ENCODE assay signal across 8 cellular contexts in genomic region chr17:43360739-43361498, GRCh38. TPM values are rescaled to one million over a fixed set of nuclear protein-coding genes. Genes with fewer than 3 reads are reported as not detected.
DNase-seq lines count a peak whose midpoint lies in the region; ATAC-seq, FAIRE-seq and TF ChIP-seq lines count a peak whose summit lies in the region.

No MANE protein-coding gene starts in this region.

- H3K36me3 Mint-ChIP-seq in T-helper 2 cell treated with Interferon-gamma antibody and Interleukin-4, amounts not matched to agents 5 μg/mL and 100 μg/mL, for 36 hours (ENCODE audit: low read depth), result peaks cover 3% of the 10 kb centered on the region
- H3K36me3 Mint-ChIP-seq in astrocyte (ENCODE audit: low read depth, unreplicated experiment), result peaks cover 3% of the 10 kb centered on the region

- ATAC-seq in HG02798 (IDR thresholded peaks at IDR 0.05; ENCODE audit: poor library complexity, unreplicated experiment), result peak; percentile 79

- H3K4me1 Mint-ChIP-seq in T-helper 2 cell treated with Interferon-gamma antibody and Interleukin-4, amounts not matched to agents 5 μg/mL and 100 μg/mL, for 36 hours (ENCODE audit: low read depth), result peaks cover 23% of the 10 kb centered on the region
- H3K4me1 Mint-ChIP-seq in astrocyte (ENCODE audit: low read depth, unreplicated experiment), result peaks cover 6% of the 10 kb centered on the region

- H3K27ac Mint-ChIP-seq in T-helper 2 cell treated with Interferon-gamma antibody and Interleukin-4, amounts not matched to agents 5 μg/mL and 100 μg/mL, for 36 hours, result peak overlapping the region; percentile 99
- H3K27ac Mint-ChIP-seq in astrocyte (ENCODE audit: unreplicated experiment), result no peak overlapping the region

- peaks cover 22% of the 10 kb centered on the region for H3K4me1 ChIP-seq in astrocyte (ENCODE audit: insufficient read depth, low read length)

- H3K27me3 ChIP-seq in astrocyte (ENCODE audit: insufficient read depth, low read length), result no peaks in the 10 kb centered on the region

- peaks cover 25% of the 10 kb centered on the region for H3K79me2 ChIP-seq in astrocyte (ENCODE audit: insufficient read depth, low read length)

- TF ChIP-seq CTCF in GM10248 (IDR thresholded peaks at IDR 0.05; ENCODE audit: control extremely low read depth, extremely low read depth, low read depth, missing control alignments) (no peak), astrocyte (IDR thresholded peaks at IDR 0.05; ENCODE audit: insufficient read depth, low read depth, low read length) (no peak), D721Med (IDR thresholded peaks at IDR 0.05; ENCODE audit: insufficient read depth, missing control alignments) (no peak)

- H3K4me3 Mint-ChIP-seq in T-helper 2 cell treated with Interferon-gamma antibody and Interleukin-4, amounts not matched to agents 5 μg/mL and 100 μg/mL, for 36 hours, result peak overlapping the region; percentile 87
- no peak overlapping the region for H3K4me3 Mint-ChIP-seq in astrocyte (ENCODE audit: unreplicated experiment)

- H4K20me1 ChIP-seq in astrocyte (ENCODE audit: insufficient read depth, low read length), result peaks cover 14% of the 10 kb centered on the region

- peak overlapping the region; percentile 59 for H3K4me3 ChIP-seq in astrocyte (ENCODE audit: insufficient read depth, low read depth, low read length)

- FAIRE-seq in astrocyte (lab: Jason Lieb, UNC) (no peak), D721Med (lab: Jason Lieb, UNC) (no peak)

- peak overlapping the region; percentile 85 for H3K4me2 ChIP-seq in astrocyte (ENCODE audit: low read length)

- DNase-seq in GM10248 (ENCODE audit: extremely low spot score) (peak; percentile 84), NCI-H146 treated with DMSO at 0.1 percent for 48 hours (lab: John Stamatoyannopoulos, UW; ENCODE audit: unreplicated experiment) (peak; percentile 94), astrocyte (ENCODE audit: low read depth) (peak; percentile 98), hippocampal formation (lab: John Stamatoyannopoulos, UW) (peak; percentile 61 to 99), renal cortical epithelial cell (ENCODE audit: low read depth) (peak; percentile 98), D721Med (ENCODE audit: insufficient read length, low spot score) (no peak)
- DNase-seq in T-helper 2 cell treated with Interferon-gamma antibody and Interleukin-4, amounts not matched to agents 5 μg/mL and 100 μg/mL, for 36 hours (ENCODE audit: low spot score), result peak; percentile 91

- CTCF ChIA-PET in GM10248 (lab: Yijun Ruan, JAX), result interaction anchor here (0.9 to 4.4 kb wide), 6 partner anchors 22 to 123 kb away, joined by 3 to 16 read pairs (median 4); partner anchors contain the start of gene DHX8

- H2AFZ ChIP-seq in astrocyte (ENCODE audit: low read depth, low read length), result peak overlapping the region; percentile 46

- H3K9ac ChIP-seq in astrocyte (ENCODE audit: low read length), result peak overlapping the region; percentile 96

- peaks cover 4% of the 10 kb centered on the region for H3K27me3 Mint-ChIP-seq in T-helper 2 cell treated with Interferon-gamma antibody and Interleukin-4, amounts not matched to agents 5 μg/mL and 100 μg/mL, for 36 hours (ENCODE audit: low read depth)
- H3K27me3 Mint-ChIP-seq in astrocyte (ENCODE audit: low read depth, unreplicated experiment), result no peaks in the 10 kb centered on the region

- H3K36me3 ChIP-seq in astrocyte (ENCODE audit: insufficient read depth, low read length), result no peaks in the 10 kb centered on the region

- H3K9me3 ChIP-seq in astrocyte (ENCODE audit: insufficient read depth, low read depth, low read length), result no peaks in the 10 kb centered on the region

- POLR2A ChIA-PET in GM10248 (lab: Yijun Ruan, JAX), result interaction anchor here (0.6 to 3.0 kb wide), 30 partner anchors 8 to 973 kb away, joined by 3 to 50 read pairs (median 4); partner anchors contain the start of genes ARL4D, DHX8, HDAC5 and NAGLU

- no peaks in the 10 kb centered on the region for H3K9me3 Mint-ChIP-seq in T-helper 2 cell treated with Interferon-gamma antibody and Interleukin-4, amounts not matched to agents 5 μg/mL and 100 μg/mL, for 36 hours
- peaks cover 5% of the 10 kb centered on the region for H3K9me3 Mint-ChIP-seq in astrocyte (ENCODE audit: unreplicated experiment)

- H3K27ac ChIP-seq in astrocyte (ENCODE audit: low read depth, low read length), result peak overlapping the region; percentile 100

RNA-seq across cellular contexts. Expression of gene ARL4D, which starts 37.9 kb away (rescaled TPM):
- total RNA-seq in astrocyte (19.7 and 26.3 TPM in 2 replicates), renal cortical epithelial cell (17.2 and 26.5 TPM in 2 replicates)
